ENCODE assay signal across 14 cellular contexts in the genomic region with DNA sequence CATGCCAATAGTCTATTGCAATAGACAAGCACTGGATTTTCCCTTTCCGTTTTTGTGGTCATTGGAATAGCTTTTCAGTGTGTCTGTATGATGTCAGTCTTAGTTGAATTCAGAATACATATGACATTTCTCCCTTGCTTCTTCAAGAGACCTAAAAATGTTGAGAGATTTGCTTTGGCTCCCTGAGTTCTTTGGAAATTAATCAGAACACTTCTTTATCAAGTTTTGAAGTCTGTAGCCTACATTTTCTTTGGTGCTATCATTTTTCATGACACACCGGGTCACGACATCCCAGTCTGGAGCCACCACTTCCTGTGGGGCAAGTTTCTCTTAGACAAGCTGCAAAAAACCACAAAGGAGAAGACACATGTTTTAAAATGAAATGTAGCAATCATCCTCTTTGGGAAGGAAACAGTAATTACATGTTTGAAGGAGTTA.
DNase-seq lines count a peak whose midpoint lies in the region; ATAC-seq and TF ChIP-seq lines count a peak whose summit lies in the region.
"Had no signal": no experiment of that assay in that cellular context is flagged by ENCODE, and none has a peak within 500 bp of the region (broad histone marks: within the 10 kb centered on the region; RNA-seq: fewer than 3 reads in every experiment).

No MANE protein-coding gene starts in this region.

- no peak overlapping the region for H3K27ac Mint-ChIP-seq in natural killer cell treated with Interleukin-12 subunit alpha and Interleukin-12 subunit beta and Interleukin-15 and Interleukin-18, amount 100 ng/mL, for 72 hours
- H3K27ac Mint-ChIP-seq: naive thymus-derived CD4-positive, alpha-beta T cell; stimulated activated memory B cell treated with anti-CD40 and anti-IgM and Interleukin-4, amounts not matched to agents 10 μg/mL and 1 μg/mL and 100 μg/mL, for 72 hours had no signal

- no peaks in the 10 kb centered on the region for H3K27me3 Mint-ChIP-seq in natural killer cell treated with Interleukin-12 subunit alpha and Interleukin-12 subunit beta and Interleukin-15 and Interleukin-18, amount 100 ng/mL, for 72 hours
- H3K27me3 Mint-ChIP-seq: naive thymus-derived CD4-positive, alpha-beta T cell; stimulated activated memory B cell treated with anti-CD40 and anti-IgM and Interleukin-4, amounts not matched to agents 10 μg/mL and 1 μg/mL and 100 μg/mL, for 72 hours had no signal

- no peaks in the 10 kb centered on the region for H3K36me3 Mint-ChIP-seq in natural killer cell treated with Interleukin-12 subunit alpha and Interleukin-12 subunit beta and Interleukin-15 and Interleukin-18, amount 100 ng/mL, for 72 hours
- H3K36me3 Mint-ChIP-seq: naive thymus-derived CD4-positive, alpha-beta T cell; stimulated activated memory B cell treated with anti-CD40 and anti-IgM and Interleukin-4, amounts not matched to agents 10 μg/mL and 1 μg/mL and 100 μg/mL, for 72 hours had no signal

- H3K4me3 Mint-ChIP-seq in natural killer cell treated with Interleukin-12 subunit alpha and Interleukin-12 subunit beta and Interleukin-15 and Interleukin-18, amount 100 ng/mL, for 72 hours: no peak overlapping the region
- H3K4me3 Mint-ChIP-seq: naive thymus-derived CD4-positive, alpha-beta T cell; stimulated activated memory B cell treated with anti-CD40 and anti-IgM and Interleukin-4, amounts not matched to agents 10 μg/mL and 1 μg/mL and 100 μg/mL, for 72 hours had no signal

- no peak overlapping the region for H3K4me3 ChIP-seq in cardiac fibroblast (replicated peaks in 1 of 2; ENCODE audit: low read depth in 2 of 2, low read length in 2 of 2)

- peaks cover 5% of the 10 kb centered on the region for H3K9me3 Mint-ChIP-seq in natural killer cell treated with Interleukin-12 subunit alpha and Interleukin-12 subunit beta and Interleukin-15 and Interleukin-18, amount 100 ng/mL, for 72 hours

- no peak for TF ChIP-seq CTCF in cardiac fibroblast (IDR thresholded peaks at IDR 0.05; ENCODE audit: low read depth, low read length)

- DNase-seq in activated naive CD4-positive, alpha-beta T cell treated with Interleukin-2 at 50 U/mL for 16 hours: peak; percentile 6
- DNase-seq in activated naive CD4-positive, alpha-beta T cell (lab: John Stamatoyannopoulos, UW): no peak
- DNase-seq in NOMO-1 (lab: John Stamatoyannopoulos, UW; ENCODE audit: unreplicated experiment in 2 of 2) (peak; percentile 68 to 76), cardiac fibroblast (ENCODE audit: low read depth in 2 of 2) (peak; percentile 46 to 71), smooth muscle cell of the brain vasculature (ENCODE audit: low read depth, low spot score) (peak; percentile 31), islet precursor cell (no peak)
- DNase-seq in natural killer cell treated with Interleukin-12 subunit alpha and Interleukin-12 subunit beta and Interleukin-15 and Interleukin-18, amount 100 ng/mL, for 72 hours (ENCODE audit: low spot score): no peak
- DNase-seq: amygdala; GOT3; naive thymus-derived CD4-positive, alpha-beta T cell; NCI-H526 treated with DMSO at 0.1 percent for 48 hours; SW 1271 had no signal

- ATAC-seq in GM21576 (IDR thresholded peaks at IDR 0.05; ENCODE audit: unreplicated experiment): no peak
- no peak for ATAC-seq in natural killer cell treated with Interleukin-12 subunit alpha and Interleukin-12 subunit beta and Interleukin-15 and Interleukin-18, amount 100 ng/mL, for 72 hours
- ATAC-seq: naive thymus-derived CD4-positive, alpha-beta T cell; stimulated activated memory B cell treated with anti-CD40 and anti-IgM and Interleukin-4, amounts not matched to agents 10 μg/mL and 1 μg/mL and 100 μg/mL, for 72 hours had no signal

- H3K4me1 Mint-ChIP-seq in natural killer cell treated with Interleukin-12 subunit alpha and Interleukin-12 subunit beta and Interleukin-15 and Interleukin-18, amount 100 ng/mL, for 72 hours (ENCODE audit: low read depth in 2 of 2): peaks cover 0 to 5% of the 10 kb centered on the region in 2 donors
- H3K4me1 Mint-ChIP-seq: stimulated activated memory B cell treated with anti-CD40 and anti-IgM and Interleukin-4, amounts not matched to agents 10 μg/mL and 1 μg/mL and 100 μg/mL, for 72 hours had no signal

Comparison
In these comparisons a context has a peak if more than half of its experiments do, and no peak if none do; other contexts are left out.
1. DNase-seq: peak in activated naive CD4-positive, alpha-beta T cell treated with Interleukin-2 at 50 U/mL for 16 hours (single experiment), NOMO-1 (2 of 2), cardiac fibroblast (2 of 2) and smooth muscle cell of the brain vasculature (single experiment); none in activated naive CD4-positive, alpha-beta T cell (0 of 4), islet precursor cell (single experiment) and natural killer cell treated with Interleukin-12 subunit alpha and Interleukin-12 subunit beta and Interleukin-15 and Interleukin-18, amount 100 ng/mL, for 72 hours (single experiment).